20 cellular contexts compared by ENCODE assay signal in genomic region chr14:77238996-77239395, GRCh38. TPM values are rescaled to one million over a fixed set of nuclear protein-coding genes. Genes with fewer than 3 reads are reported as not detected.
"Had no signal": no experiment of that assay in that cellular context is flagged by ENCODE, and none has a peak within 500 bp of the region (broad histone marks: within the 10 kb centered on the region; RNA-seq: fewer than 3 reads in every experiment).

No MANE protein-coding gene starts in this region.

- H3K9me3 ChIP-seq: adrenal gland, breast epithelium had no signal

- DNase-seq: activated B cell treated with CpG ODN at 0.5 μM for 24 hours; activated CD4-positive, alpha-beta T cell treated with anti-CD3 and anti-CD28 coated beads for 1 hour; activated CD4-positive, alpha-beta T cell treated with anti-CD3 and anti-CD28 coated beads, Interleukin-2, amount 10 ng/mL, durations not matched to agents 24 days and 14 days; activated CD4-positive, alpha-beta T cell treated with anti-CD3 and anti-CD28 coated beads, Interleukin-2, amount 50 U/mL, for 48 hours; activated gamma-delta T cell; activated naive CD4-positive, alpha-beta T cell treated with anti-CD3 and anti-CD28 coated beads, Interleukin-2, amount 10 ng/mL, durations not matched to agents 7 days and 5 days; activated naive CD8-positive, alpha-beta T cell treated with anti-CD3 and anti-CD28 coated beads, Interleukin-2, amount 10 ng/mL, durations not matched to agents 7 days and 5 days; activated T-cell treated with anti-CD3 and anti-CD28 coated beads for 4 hours; activated T-cell treated with anti-CD3 and anti-CD28 coated beads, Interleukin-2, amount 50 U/mL, for 48 hours; adrenal gland; IMR-90; KG1; NCI-H1048; NCI-H146; NCI-H2029; NCI-H526; PC-3; SHP77; T-helper 9 cell had no signal

- H3K36me3 ChIP-seq: adrenal gland, breast epithelium had no signal

- H3K27me3 ChIP-seq: adrenal gland, breast epithelium had no signal

- H3K4me3 ChIP-seq: adrenal gland, breast epithelium had no signal

- H3K27ac ChIP-seq: adrenal gland, breast epithelium had no signal

- H3K4me1 ChIP-seq: adrenal gland, breast epithelium had no signal

RNA-seq across cellular contexts. Expression of gene NGB, which starts 32.0 kb away (rescaled TPM):
- polyA plus RNA-seq: IMR-90 had no signal

RNA-seq across cellular contexts. Expression of gene TMEM63C, which starts 57.4 kb away (rescaled TPM):
- polyA plus RNA-seq: IMR-90 had no signal
